1 cellular context compared by ENCODE assay signal in genomic region chr12:14384783-14385638, GRCh38.
TF ChIP-seq lines count a peak whose summit lies in the region.

No MANE protein-coding gene starts in this region.

TF ChIP-seq in GM23338, 12 proteins besides CTCF, POLR2A, EP300 and RAD21 (continued from another document):
- no peak for TF ChIP-seq ZNF114 (CRISPR knock-in tag; IDR thresholded peaks at IDR 0.05)
- TF ChIP-seq CREB1 (CRISPR knock-in tag; IDR thresholded peaks at IDR 0.05; ENCODE audit: low read depth): no peak
- no peak for TF ChIP-seq NANOG (IDR thresholded peaks at IDR 0.05; ENCODE audit: borderline replicate concordance)
- TF ChIP-seq POLR2AphosphoS5 (IDR thresholded peaks at IDR 0.05; ENCODE audit: low read depth): no peak
- no peak for TF ChIP-seq EZH2 (IDR thresholded peaks at IDR 0.05; ENCODE audit: low read depth, unreplicated experiment)
- no peak for TF ChIP-seq EZH2phosphoT487 (IDR thresholded peaks at IDR 0.05; ENCODE audit: unreplicated experiment)
- no peak for TF ChIP-seq ZNF331 (CRISPR knock-in tag; IDR thresholded peaks at IDR 0.05; ENCODE audit: low read depth)
